In genomic region chr5:95600557-95600956, GRCh38 we compare ENCODE assay signal across 1 cellular context.
TF ChIP-seq lines count a peak whose summit lies in the region.

No MANE protein-coding gene starts in this region.

TF ChIP-seq in K562, 482 proteins besides CTCF, POLR2A, EP300 and RAD21:
- TF ChIP-seq ZNF407 (IDR thresholded peaks at IDR 0.05; ENCODE audit: low read depth), result no peak
- peak; percentile 9 for TF ChIP-seq RBM25 (IDR thresholded peaks at IDR 0.05; ENCODE audit: low read depth, low read length, severe bottlenecking)
